15 cellular contexts compared by ENCODE assay signal in genomic region chr12:59700145-59700435, GRCh38.
A peak's percentile ranks its signal among the peaks of the same experiment; 100 is the strongest.
DNase-seq lines count a peak whose midpoint lies in the region; FAIRE-seq and TF ChIP-seq lines count a peak whose summit lies in the region.
"Had no signal": no experiment of that assay in that cellular context is flagged by ENCODE, and none has a peak within 500 bp of the region (broad histone marks: within the 10 kb centered on the region; RNA-seq: fewer than 3 reads in every experiment).

No MANE protein-coding gene starts in this region.

- H3K27me3 ChIP-seq in GM23248 (replicated peaks; ENCODE audit: insufficient read depth) (no peaks in the 10 kb centered on the region), smooth muscle cell (ENCODE audit: low read depth) (no peaks in the 10 kb centered on the region)
- H3K27me3 ChIP-seq: BLaER1 treated with 17β-estradiol and CSF1 and Interleukin-3, amounts not matched to agents 10 nM and 100 nM had no signal

- peak; percentile 88 for FAIRE-seq in islet of Langerhans (lab: Jason Lieb, UNC)
- FAIRE-seq: GM18507 had no signal

- 8 to 16% methylated on average over 1 of the region's 1 CpG for WGBS in GM23248 (ENCODE audit: low coverage in 1 of 2, low lambda C conversion rate in 2 of 2, missing lambda C conversion rate in 2 of 2), 2 experiments
- whole genome bisulfite sequencing in smooth muscle cell (ENCODE audit: low lambda C conversion rate) = 93% methylated on average over 1 of the region's 1 CpG

- in situ Hi-C loops in GM23248 (cut with MboI) = no loop called here

- H3K4me3 ChIP-seq in GM23248 (peak overlapping the region; percentile 69), smooth muscle cell (peak overlapping the region; percentile 19)
- H3K4me3 ChIP-seq: GM12878, PC-9 had no signal

- H3K36me3 ChIP-seq in GM23248 (ENCODE audit: low read depth) = no peaks in the 10 kb centered on the region
- H3K36me3 ChIP-seq in smooth muscle cell (ENCODE audit: low read depth) = no peaks in the 10 kb centered on the region

- peak overlapping the region; percentile 65 for H2AFZ ChIP-seq in GM23248
- peak overlapping the region; percentile 59 for H2AFZ ChIP-seq in smooth muscle cell (ENCODE audit: low read depth)
- H2AFZ ChIP-seq: PC-9 had no signal

- H3K9me2 ChIP-seq in GM23248 (ENCODE audit: insufficient read depth) = peaks cover 4% of the 10 kb centered on the region; the same call in 1 of the 2 replicates

- H3K79me2 ChIP-seq in GM23248 (ENCODE audit: insufficient read depth) (peaks cover 8% of the 10 kb centered on the region), smooth muscle cell (ENCODE audit: low read depth) (no peaks in the 10 kb centered on the region)

- H3K4me1 ChIP-seq in GM23248 (ENCODE audit: insufficient read depth) (peaks cover 28% of the 10 kb centered on the region), smooth muscle cell (ENCODE audit: low read depth) (no peaks in the 10 kb centered on the region)

- H4K20me1 ChIP-seq in GM23248 (ENCODE audit: insufficient read depth) = no peaks in the 10 kb centered on the region
- no peaks in the 10 kb centered on the region for H4K20me1 ChIP-seq in smooth muscle cell (ENCODE audit: low read depth)
- H4K20me1 ChIP-seq: BLaER1 treated with 17β-estradiol and CSF1 and Interleukin-3, amounts not matched to agents 10 nM and 100 nM had no signal

- DNase-seq in GM23248 (no peak), OCI-M1 (lab: John Stamatoyannopoulos, UW) (peak; percentile 24), smooth muscle cell (lab: John Stamatoyannopoulos, UW; ENCODE audit: unreplicated experiment) (no peak), NCI-H1436 treated with DMSO at 0.1 percent for 48 hours (lab: John Stamatoyannopoulos, UW) (no peak), SHP77 treated with DMSO at 0.1 percent for 48 hours (lab: John Stamatoyannopoulos, UW) (no peak), globus pallidus (ENCODE audit: low spot score) (no peak)
- DNase-seq: DMS79, NCI-H1048, NCI-H1694, NCI-H345, PC-9 had no signal

- H3K9me3 ChIP-seq in GM23248 (ENCODE audit: low read depth) (no peaks in the 10 kb centered on the region), smooth muscle cell (replicated peaks; ENCODE audit: low read depth) (no peaks in the 10 kb centered on the region)
- H3K9me3 ChIP-seq: BLaER1 treated with 17β-estradiol and CSF1 and Interleukin-3, amounts not matched to agents 10 nM and 100 nM had no signal

- H3K27ac ChIP-seq in GM23248 (peak overlapping the region; percentile 93), smooth muscle cell (ENCODE audit: low read depth) (peak overlapping the region; percentile 70)
- H3K27ac ChIP-seq: PC-9 had no signal

- peaks cover 12% of the 10 kb centered on the region for H3F3A ChIP-seq in GM23248 (ENCODE audit: insufficient read depth)
- peaks cover 8% of the 10 kb centered on the region for H3F3A ChIP-seq in smooth muscle cell (ENCODE audit: low read depth)

- H3K4me2 ChIP-seq in GM23248 (ENCODE audit: unreplicated experiment) (peak overlapping the region; percentile 88), smooth muscle cell (peak overlapping the region; percentile 67)
- H3K4me2 ChIP-seq: PC-9 had no signal

- no peak for TF ChIP-seq CTCF in smooth muscle cell (IDR thresholded peaks at IDR 0.05; ENCODE audit: borderline replicate concordance, insufficient read depth, poor library complexity, severe bottlenecking)

- peak overlapping the region; percentile 74 for H3K9ac ChIP-seq in GM23248
- peak overlapping the region; percentile 36 for H3K9ac ChIP-seq in smooth muscle cell (ENCODE audit: low read depth)
